Comparison of ENCODE assay signal across 29 cellular contexts in the genomic region with DNA sequence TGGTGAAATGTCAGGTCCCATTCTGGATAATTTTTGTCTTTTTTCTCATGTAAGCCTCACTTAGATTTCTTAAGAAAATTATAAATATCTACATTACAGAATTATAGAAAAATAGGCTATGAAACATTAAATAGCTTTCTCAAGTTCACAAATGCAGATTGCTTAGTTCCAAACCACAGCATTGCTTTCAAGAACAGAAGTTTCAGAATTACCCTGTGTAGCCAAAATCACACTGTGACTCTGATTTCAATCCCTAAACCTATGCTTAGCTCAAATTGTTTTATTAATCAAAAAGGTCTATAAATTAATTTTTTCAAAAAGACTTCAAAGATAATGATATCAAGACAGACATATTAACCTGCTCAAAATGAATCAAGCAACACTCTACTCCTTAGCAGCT.
"Had no signal": no experiment of that assay in that cellular context is flagged by ENCODE, and none has a peak within 500 bp of the region (broad histone marks: within the 10 kb centered on the region; RNA-seq: fewer than 3 reads in every experiment).

No MANE protein-coding gene starts in this region.

- H3K27ac ChIP-seq: ascending aorta, breast epithelium, cardiac muscle cell, coronary artery, dorsolateral prefrontal cortex, heart left ventricle had no signal

- H3K36me3 ChIP-seq: ascending aorta, breast epithelium, cardiac muscle cell, heart left ventricle had no signal

- H3K4me3 ChIP-seq: ascending aorta, breast epithelium, cardiac muscle cell, coronary artery, dorsolateral prefrontal cortex, heart left ventricle had no signal

- ATAC-seq: activated naive CD4-positive, alpha-beta T cell treated with anti-CD3 and anti-CD28 coated beads, Interleukin-2, amount 50 U/mL, for 72 hours; activated T-cell treated with anti-CD3 and anti-CD28 coated beads, Interleukin-2, amount 50 U/mL, for 72 hours; esophagus mucosa; heart left ventricle had no signal

- H3K27me3 ChIP-seq: ascending aorta, breast epithelium, cardiac muscle cell, dorsolateral prefrontal cortex, heart left ventricle had no signal

- H3K9me3 ChIP-seq: ascending aorta, breast epithelium, heart left ventricle had no signal

- H3K4me1 ChIP-seq: ascending aorta, breast epithelium, heart left ventricle had no signal

- DNase-seq: activated CD4-positive, alpha-beta memory T cell treated with anti-CD3 and anti-CD28 coated beads, Interleukin-2, amount 10 ng/mL, durations not matched to agents 7 days and 5 days; activated CD4-positive, alpha-beta T cell treated with anti-CD3 and anti-CD28 coated beads for 1 hour; activated CD4-positive, alpha-beta T cell treated with anti-CD3 and anti-CD28 coated beads for 4 hours; activated CD4-positive, alpha-beta T cell treated with anti-CD3 and anti-CD28 coated beads, Interleukin-2, amount 10 ng/mL, durations not matched to agents 7 days and 5 days; activated CD4-positive, alpha-beta T cell treated with anti-CD3 and anti-CD28 coated beads, Interleukin-2, amount 50 U/mL, for 4 hours; activated CD4-positive, CD25-positive, alpha-beta regulatory T cell; activated CD8-positive, alpha-beta memory T cell treated with anti-CD3 and anti-CD28 coated beads, Interleukin-2, amount 50 U/mL, for 48 hours; activated gamma-delta T cell; activated naive CD4-positive, alpha-beta T cell; activated naive CD4-positive, alpha-beta T cell treated with anti-CD3 and anti-CD28 coated beads, Interleukin-2, amount 10 ng/mL, durations not matched to agents 7 days and 5 days; activated naive CD8-positive, alpha-beta T cell treated with anti-CD3 and anti-CD28 coated beads, Interleukin-2, amount 10 ng/mL, durations not matched to agents 7 days and 5 days; activated T-cell treated with anti-CD3 and anti-CD28 coated beads for 4 hours; activated T-cell treated with anti-CD3 and anti-CD28 coated beads, Interleukin-2, amount 50 U/mL, for 24 hours; activated T-cell treated with anti-CD3 and anti-CD28 coated beads, Interleukin-2, amount 50 U/mL, for 72 hours; central memory CD4-positive, alpha-beta T cell; cerebellar nuclear complex; dorsolateral prefrontal cortex; effector memory CD4-positive, alpha-beta T cell; endodermal cell; foreskin fibroblast; glutamatergic neuron; heart left ventricle; T-helper 2 cell had no signal
